Comparison of ENCODE assay signal across 15 cellular contexts in genomic region chr3:68705695-68706429, GRCh38.
"Had no signal": no experiment of that assay in that cellular context is flagged by ENCODE, and none has a peak within 500 bp of the region (broad histone marks: within the 10 kb centered on the region; RNA-seq: fewer than 3 reads in every experiment).

No MANE protein-coding gene starts in this region.

- H3K4me3 Mint-ChIP-seq: activated naive CD8-positive, alpha-beta T cell treated with anti-CD3 and anti-CD28 coated beads, Interleukin-2, amount 10 ng/mL, durations not matched to agents 7 days and 5 days; activated T-helper 1 cell treated with anti-CD3 and anti-CD28 coated beads, Interleukin-12 subunit alpha, Interleukin-12 subunit beta, Interleukin-2, Interleukin-4 antibody, amounts not matched to agents 30 ng/mL and 10 ng/mL and 1 ng/mL, durations not matched to agents 14 hours and 24 hours and 36 hours; stimulated activated memory B cell treated with anti-CD40 and anti-IgM and Interleukin-4, amounts not matched to agents 10 μg/mL and 1 μg/mL and 100 μg/mL, for 72 hours; T-helper 1 cell treated with Interleukin-12 subunit alpha and Interleukin-12 subunit beta and Interleukin-4 antibody, amounts not matched to agents 30 μg/mL and 1 μg/mL, for 36 hours had no signal

- H3K79me2 ChIP-seq: parathyroid adenoma had no signal

- H3K27ac ChIP-seq: breast epithelium, parathyroid adenoma, transverse colon had no signal

- DNase-seq: activated CD4-positive, alpha-beta T cell treated with anti-CD3 and anti-CD28 coated beads, Interleukin-2, amount 50 U/mL, for 1 hour; activated CD8-positive, alpha-beta memory T cell treated with anti-CD3 and anti-CD28 coated beads for 24 hours; activated naive CD4-positive, alpha-beta T cell; activated naive CD8-positive, alpha-beta T cell treated with anti-CD3 and anti-CD28 coated beads, Interleukin-2, amount 10 ng/mL, durations not matched to agents 7 days and 5 days; anterior cingulate cortex; erythroblast; stimulated activated CD4-positive, alpha-beta T cell treated with anti-CD3 and anti-CD28 coated beads, Interleukin-2, amount 100 ng/mL, for 48 hours; transverse colon had no signal

- H3K4me1 ChIP-seq: breast epithelium, parathyroid adenoma, transverse colon had no signal

- H3K36me3 Mint-ChIP-seq: activated naive CD8-positive, alpha-beta T cell treated with anti-CD3 and anti-CD28 coated beads, Interleukin-2, amount 10 ng/mL, durations not matched to agents 7 days and 5 days; stimulated activated memory B cell treated with anti-CD40 and anti-IgM and Interleukin-4, amounts not matched to agents 10 μg/mL and 1 μg/mL and 100 μg/mL, for 72 hours had no signal

- H3K4me3 ChIP-seq: breast epithelium, lung, transverse colon had no signal

- H3K27me3 ChIP-seq: breast epithelium, transverse colon had no signal

- H3K27me3 Mint-ChIP-seq: activated naive CD8-positive, alpha-beta T cell treated with anti-CD3 and anti-CD28 coated beads, Interleukin-2, amount 10 ng/mL, durations not matched to agents 7 days and 5 days; stimulated activated memory B cell treated with anti-CD40 and anti-IgM and Interleukin-4, amounts not matched to agents 10 μg/mL and 1 μg/mL and 100 μg/mL, for 72 hours had no signal

- H2AFZ ChIP-seq: parathyroid adenoma had no signal

- H3K36me3 ChIP-seq: breast epithelium, transverse colon had no signal

- H3K27ac Mint-ChIP-seq: activated naive CD8-positive, alpha-beta T cell treated with anti-CD3 and anti-CD28 coated beads, Interleukin-2, amount 10 ng/mL, durations not matched to agents 7 days and 5 days; activated T-helper 1 cell treated with anti-CD3 and anti-CD28 coated beads, Interleukin-12 subunit alpha, Interleukin-12 subunit beta, Interleukin-2, Interleukin-4 antibody, amounts not matched to agents 30 ng/mL and 10 ng/mL and 1 ng/mL, durations not matched to agents 14 hours and 24 hours and 36 hours; stimulated activated memory B cell treated with anti-CD40 and anti-IgM and Interleukin-4, amounts not matched to agents 10 μg/mL and 1 μg/mL and 100 μg/mL, for 72 hours; T-helper 1 cell treated with Interleukin-12 subunit alpha and Interleukin-12 subunit beta and Interleukin-4 antibody, amounts not matched to agents 30 μg/mL and 1 μg/mL, for 36 hours had no signal

- H3K9ac ChIP-seq: parathyroid adenoma had no signal

- H3K4me1 Mint-ChIP-seq: activated naive CD8-positive, alpha-beta T cell treated with anti-CD3 and anti-CD28 coated beads, Interleukin-2, amount 10 ng/mL, durations not matched to agents 7 days and 5 days; stimulated activated memory B cell treated with anti-CD40 and anti-IgM and Interleukin-4, amounts not matched to agents 10 μg/mL and 1 μg/mL and 100 μg/mL, for 72 hours had no signal

- ATAC-seq: activated CD4-positive, CD25-positive, alpha-beta regulatory T cell treated with anti-CD3 and anti-CD28 coated beads, Interleukin-2, amount 50 U/mL, for 24 hours; stimulated activated memory B cell treated with anti-CD40 and anti-IgM and Interleukin-4, amounts not matched to agents 10 μg/mL and 1 μg/mL and 100 μg/mL, for 72 hours had no signal
